1 cellular context compared by ENCODE assay signal in the genomic region with DNA sequence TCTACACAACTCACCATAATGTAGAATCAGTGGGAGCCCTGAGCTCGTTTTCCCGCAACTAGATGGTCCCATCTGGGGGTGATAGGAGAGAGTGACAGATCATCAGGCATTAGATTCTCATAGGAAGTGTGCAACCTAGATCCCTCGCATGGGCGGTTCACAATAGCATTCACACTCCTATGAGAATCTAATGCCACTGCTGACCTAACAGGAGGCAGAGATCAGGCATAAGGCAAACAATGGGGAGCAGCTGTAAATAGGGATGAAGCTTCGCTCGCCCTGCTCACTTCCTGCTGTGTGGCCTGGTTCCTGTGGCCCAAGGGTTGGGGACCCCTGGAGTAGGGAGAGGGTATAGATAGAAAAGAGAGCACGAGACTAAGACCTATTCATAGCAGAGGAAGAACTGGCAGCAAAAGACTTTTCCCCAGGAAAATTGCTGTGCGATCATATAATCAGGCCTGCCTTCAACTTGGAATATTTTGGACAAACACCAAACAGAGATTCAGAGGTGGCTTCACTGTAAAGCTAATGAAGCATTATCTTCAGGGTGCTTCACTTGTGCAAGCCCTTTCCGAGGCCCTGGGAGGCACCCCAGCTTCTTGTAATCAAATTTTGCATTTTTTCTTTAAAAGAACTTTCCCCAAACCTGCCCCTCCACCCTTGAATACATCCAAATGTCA.
TF ChIP-seq lines count a peak whose summit lies in the region.

No MANE protein-coding gene starts in this region.

TF ChIP-seq in HepG2, 621 proteins besides CTCF, POLR2A, EP300 and RAD21 (continued from another document and continues in another):
- TF ChIP-seq, protein P1, sequence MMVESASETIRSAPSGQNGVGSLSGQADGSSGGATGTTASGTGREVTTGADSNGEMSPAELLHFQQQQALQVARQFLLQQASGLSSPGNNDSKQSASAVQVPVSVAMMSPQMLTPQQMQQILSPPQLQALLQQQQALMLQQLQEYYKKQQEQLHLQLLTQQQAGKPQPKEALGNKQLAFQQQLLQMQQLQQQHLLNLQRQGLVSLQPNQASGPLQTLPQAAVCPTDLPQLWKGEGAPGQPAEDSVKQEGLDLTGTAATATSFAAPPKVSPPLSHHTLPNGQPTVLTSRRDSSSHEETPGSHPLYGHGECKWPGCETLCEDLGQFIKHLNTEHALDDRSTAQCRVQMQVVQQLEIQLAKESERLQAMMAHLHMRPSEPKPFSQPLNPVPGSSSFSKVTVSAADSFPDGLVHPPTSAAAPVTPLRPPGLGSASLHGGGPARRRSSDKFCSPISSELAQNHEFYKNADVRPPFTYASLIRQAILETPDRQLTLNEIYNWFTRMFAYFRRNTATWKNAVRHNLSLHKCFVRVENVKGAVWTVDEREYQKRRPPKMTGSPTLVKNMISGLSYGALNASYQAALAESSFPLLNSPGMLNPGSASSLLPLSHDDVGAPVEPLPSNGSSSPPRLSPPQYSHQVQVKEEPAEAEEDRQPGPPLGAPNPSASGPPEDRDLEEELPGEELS (CRISPR knock-in tag; IDR thresholded peaks at IDR 0.05), result peak; percentile 64
- TF ChIP-seq FOXK2 (IDR thresholded peaks at IDR 0.05) (no peak), ZNF274 (CRISPR knock-in tag; IDR thresholded peaks at IDR 0.05) (0 out of 2 replicates have a peak, but pooled peaks have one; percentile 47), RBM22 (optimal IDR thresholded peaks at IDR 0.05; ENCODE audit: low read length) (no peak), U2AF2 (IDR thresholded peaks at IDR 0.05; ENCODE audit: low read depth, low read length) (no peak), ZNF343 (CRISPR knock-in tag; IDR thresholded peaks at IDR 0.05) (no peak), ZNF556 (CRISPR knock-in tag; IDR thresholded peaks at IDR 0.05; ENCODE audit: borderline replicate concordance) (no peak), EEA1 (CRISPR knock-in tag; IDR thresholded peaks at IDR 0.05; ENCODE audit: borderline replicate concordance) (no peak), ZFY (CRISPR knock-in tag; IDR thresholded peaks at IDR 0.05) (peak; percentile 50; the same call in 1 of the 2 replicates), CBX2 (IDR thresholded peaks at IDR 0.05; ENCODE audit: low read depth, low read length) (no peak), CBX2 (CRISPR knock-in tag; IDR thresholded peaks at IDR 0.05; ENCODE audit: low read depth) (no peak), SCMH1 (CRISPR knock-in tag; IDR thresholded peaks at IDR 0.05; ENCODE audit: borderline replicate concordance) (no peak), SSRP1 (CRISPR knock-in tag; IDR thresholded peaks at IDR 0.05) (no peak), ZNF569 (CRISPR knock-in tag; IDR thresholded peaks at IDR 0.05; ENCODE audit: borderline replicate concordance) (no peak), NFYC (CRISPR knock-in tag; IDR thresholded peaks at IDR 0.05) (no peak), ZNF143 (CRISPR knock-in tag; IDR thresholded peaks at IDR 0.05) (no peak), ZNF441 (CRISPR knock-in tag; IDR thresholded peaks at IDR 0.05; ENCODE audit: borderline replicate concordance) (0 out of 2 replicates have a peak, but pooled peaks have one; percentile 25), ARNT (IDR thresholded peaks at IDR 0.05) (no peak), STAG1 (CRISPR knock-in tag; IDR thresholded peaks at IDR 0.05) (no peak), NR2F6 (IDR thresholded peaks at IDR 0.05) (no peak), NR2F6 (CRISPR knock-in tag; IDR thresholded peaks at IDR 0.05) (peak; percentile 63), TP53 (CRISPR knock-in tag; conservative IDR thresholded peaks at IDR 0.05) (no peak), HOXD1 (CRISPR knock-in tag; IDR thresholded peaks at IDR 0.05) (no peak), SNAI1 (CRISPR knock-in tag; IDR thresholded peaks at IDR 0.05; ENCODE audit: borderline replicate concordance) (no peak), ZKSCAN5 (CRISPR knock-in tag; IDR thresholded peaks at IDR 0.05) (no peak), TEAD3 (CRISPR knock-in tag; optimal IDR thresholded peaks at IDR 0.05; ENCODE audit: borderline replicate concordance) (peak; percentile 74), ZNF598 (CRISPR knock-in tag; IDR thresholded peaks at IDR 0.05; ENCODE audit: borderline replicate concordance) (0 out of 2 replicates have a peak, but pooled peaks have one; percentile 55), ZNF24 (IDR thresholded peaks at IDR 0.05) (no peak), ZFP41 (CRISPR knock-in tag; IDR thresholded peaks at IDR 0.05; ENCODE audit: borderline replicate concordance) (0 out of 2 replicates have a peak, but pooled peaks have one; percentile 39), TBP (CRISPR knock-in tag; IDR thresholded peaks at IDR 0.05) (no peak), IKZF1 (IDR thresholded peaks at IDR 0.05) (no peak), ZSCAN22 (CRISPR knock-in tag; IDR thresholded peaks at IDR 0.05) (no peak), MTA3 (CRISPR knock-in tag; IDR thresholded peaks at IDR 0.05) (no peak), CC2D1A (CRISPR knock-in tag; IDR thresholded peaks at IDR 0.05) (no peak), SMAD1 (CRISPR knock-in tag; IDR thresholded peaks at IDR 0.05; ENCODE audit: borderline replicate concordance, low read depth) (peak; percentile 42; the same call in 1 of the 2 replicates), ZNF777 (CRISPR knock-in tag; IDR thresholded peaks at IDR 0.05) (no peak), RXRB (CRISPR knock-in tag; IDR thresholded peaks at IDR 0.05; ENCODE audit: borderline replicate concordance) (peak; percentile 53; the same call in 1 of the 2 replicates), GABPB1 (CRISPR knock-in tag; IDR thresholded peaks at IDR 0.05) (peak; percentile 58), TAF15 (IDR thresholded peaks at IDR 0.05; ENCODE audit: low read depth, low read length, poor library complexity, severe bottlenecking) (no peak), HNRNPUL1 (IDR thresholded peaks at IDR 0.05; ENCODE audit: low read depth, low read length) (no peak), ZNF432 (CRISPR knock-in tag; IDR thresholded peaks at IDR 0.05; ENCODE audit: borderline replicate concordance) (no peak), ZNF782 (CRISPR knock-in tag; IDR thresholded peaks at IDR 0.05; ENCODE audit: borderline replicate concordance) (no peak), BRD4 (CRISPR knock-in tag; IDR thresholded peaks at IDR 0.05) (peak; percentile 78)
- TF ChIP-seq, protein P2, sequence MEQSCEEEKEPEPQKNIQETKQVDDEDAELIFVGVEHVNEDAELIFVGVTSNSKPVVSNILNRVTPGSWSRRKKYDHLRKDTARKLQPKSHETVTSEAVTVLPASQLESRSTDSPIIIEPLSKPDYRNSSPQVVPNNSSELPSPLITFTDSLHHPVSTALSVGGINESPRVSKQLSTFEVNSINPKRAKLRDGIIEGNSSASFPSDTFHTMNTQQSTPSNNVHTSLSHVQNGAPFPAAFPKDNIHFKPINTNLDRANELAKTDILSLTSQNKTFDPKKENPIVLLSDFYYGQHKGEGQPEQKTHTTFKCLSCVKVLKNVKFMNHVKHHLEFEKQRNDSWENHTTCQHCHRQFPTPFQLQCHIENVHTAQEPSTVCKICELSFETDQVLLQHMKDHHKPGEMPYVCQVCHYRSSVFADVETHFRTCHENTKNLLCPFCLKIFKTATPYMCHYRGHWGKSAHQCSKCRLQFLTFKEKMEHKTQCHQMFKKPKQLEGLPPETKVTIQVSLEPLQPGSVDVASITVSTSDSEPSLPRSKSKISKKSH (CRISPR knock-in tag; IDR thresholded peaks at IDR 0.05; ENCODE audit: borderline replicate concordance), result no peak
- TF ChIP-seq, protein P3, sequence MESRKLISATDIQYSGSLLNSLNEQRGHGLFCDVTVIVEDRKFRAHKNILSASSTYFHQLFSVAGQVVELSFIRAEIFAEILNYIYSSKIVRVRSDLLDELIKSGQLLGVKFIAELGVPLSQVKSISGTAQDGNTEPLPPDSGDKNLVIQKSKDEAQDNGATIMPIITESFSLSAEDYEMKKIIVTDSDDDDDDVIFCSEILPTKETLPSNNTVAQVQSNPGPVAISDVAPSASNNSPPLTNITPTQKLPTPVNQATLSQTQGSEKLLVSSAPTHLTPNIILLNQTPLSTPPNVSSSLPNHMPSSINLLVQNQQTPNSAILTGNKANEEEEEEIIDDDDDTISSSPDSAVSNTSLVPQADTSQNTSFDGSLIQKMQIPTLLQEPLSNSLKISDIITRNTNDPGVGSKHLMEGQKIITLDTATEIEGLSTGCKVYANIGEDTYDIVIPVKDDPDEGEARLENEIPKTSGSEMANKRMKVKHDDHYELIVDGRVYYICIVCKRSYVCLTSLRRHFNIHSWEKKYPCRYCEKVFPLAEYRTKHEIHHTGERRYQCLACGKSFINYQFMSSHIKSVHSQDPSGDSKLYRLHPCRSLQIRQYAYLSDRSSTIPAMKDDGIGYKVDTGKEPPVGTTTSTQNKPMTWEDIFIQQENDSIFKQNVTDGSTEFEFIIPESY (CRISPR knock-in tag; IDR thresholded peaks at IDR 0.05), result no peak
- TF ChIP-seq, protein P4, sequence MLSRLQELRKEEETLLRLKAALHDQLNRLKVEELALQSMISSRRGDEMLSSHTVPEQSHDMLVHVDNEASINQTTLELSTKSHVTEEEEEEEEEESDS (CRISPR knock-in tag; IDR thresholded peaks at IDR 0.05; ENCODE audit: borderline replicate concordance), result no peak
- TF ChIP-seq, protein P5, sequence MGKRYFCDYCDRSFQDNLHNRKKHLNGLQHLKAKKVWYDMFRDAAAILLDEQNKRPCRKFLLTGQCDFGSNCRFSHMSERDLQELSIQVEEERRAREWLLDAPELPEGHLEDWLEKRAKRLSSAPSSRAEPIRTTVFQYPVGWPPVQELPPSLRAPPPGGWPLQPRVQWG (CRISPR knock-in tag; IDR thresholded peaks at IDR 0.05; ENCODE audit: borderline replicate concordance, low read depth), result no peak
- TF ChIP-seq, protein P6, sequence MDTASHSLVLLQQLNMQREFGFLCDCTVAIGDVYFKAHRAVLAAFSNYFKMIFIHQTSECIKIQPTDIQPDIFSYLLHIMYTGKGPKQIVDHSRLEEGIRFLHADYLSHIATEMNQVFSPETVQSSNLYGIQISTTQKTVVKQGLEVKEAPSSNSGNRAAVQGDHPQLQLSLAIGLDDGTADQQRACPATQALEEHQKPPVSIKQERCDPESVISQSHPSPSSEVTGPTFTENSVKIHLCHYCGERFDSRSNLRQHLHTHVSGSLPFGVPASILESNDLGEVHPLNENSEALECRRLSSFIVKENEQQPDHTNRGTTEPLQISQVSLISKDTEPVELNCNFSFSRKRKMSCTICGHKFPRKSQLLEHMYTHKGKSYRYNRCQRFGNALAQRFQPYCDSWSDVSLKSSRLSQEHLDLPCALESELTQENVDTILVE (CRISPR knock-in tag; IDR thresholded peaks at IDR 0.05), result no peak
- TF ChIP-seq, protein P7, sequence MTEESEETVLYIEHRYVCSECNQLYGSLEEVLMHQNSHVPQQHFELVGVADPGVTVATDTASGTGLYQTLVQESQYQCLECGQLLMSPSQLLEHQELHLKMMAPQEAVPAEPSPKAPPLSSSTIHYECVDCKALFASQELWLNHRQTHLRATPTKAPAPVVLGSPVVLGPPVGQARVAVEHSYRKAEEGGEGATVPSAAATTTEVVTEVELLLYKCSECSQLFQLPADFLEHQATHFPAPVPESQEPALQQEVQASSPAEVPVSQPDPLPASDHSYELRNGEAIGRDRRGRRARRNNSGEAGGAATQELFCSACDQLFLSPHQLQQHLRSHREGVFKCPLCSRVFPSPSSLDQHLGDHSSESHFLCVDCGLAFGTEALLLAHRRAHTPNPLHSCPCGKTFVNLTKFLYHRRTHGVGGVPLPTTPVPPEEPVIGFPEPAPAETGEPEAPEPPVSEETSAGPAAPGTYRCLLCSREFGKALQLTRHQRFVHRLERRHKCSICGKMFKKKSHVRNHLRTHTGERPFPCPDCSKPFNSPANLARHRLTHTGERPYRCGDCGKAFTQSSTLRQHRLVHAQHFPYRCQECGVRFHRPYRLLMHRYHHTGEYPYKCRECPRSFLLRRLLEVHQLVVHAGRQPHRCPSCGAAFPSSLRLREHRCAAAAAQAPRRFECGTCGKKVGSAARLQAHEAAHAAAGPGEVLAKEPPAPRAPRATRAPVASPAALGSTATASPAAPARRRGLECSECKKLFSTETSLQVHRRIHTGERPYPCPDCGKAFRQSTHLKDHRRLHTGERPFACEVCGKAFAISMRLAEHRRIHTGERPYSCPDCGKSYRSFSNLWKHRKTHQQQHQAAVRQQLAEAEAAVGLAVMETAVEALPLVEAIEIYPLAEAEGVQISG (CRISPR knock-in tag; IDR thresholded peaks at IDR 0.05), result 0 out of 2 replicates have a peak, but pooled peaks have one; percentile 5
- TF ChIP-seq, protein P8, sequence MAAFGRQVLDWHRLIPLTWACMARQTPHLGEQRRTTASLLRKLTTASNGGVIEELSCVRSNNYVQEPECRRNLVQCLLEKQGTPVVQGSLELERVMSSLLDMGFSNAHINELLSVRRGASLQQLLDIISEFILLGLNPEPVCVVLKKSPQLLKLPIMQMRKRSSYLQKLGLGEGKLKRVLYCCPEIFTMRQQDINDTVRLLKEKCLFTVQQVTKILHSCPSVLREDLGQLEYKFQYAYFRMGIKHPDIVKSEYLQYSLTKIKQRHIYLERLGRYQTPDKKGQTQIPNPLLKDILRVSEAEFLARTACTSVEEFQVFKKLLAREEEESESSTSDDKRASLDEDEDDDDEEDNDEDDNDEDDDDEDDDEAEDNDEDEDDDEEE (CRISPR knock-in tag; IDR thresholded peaks at IDR 0.05), result no peak
- TF ChIP-seq, protein P9, sequence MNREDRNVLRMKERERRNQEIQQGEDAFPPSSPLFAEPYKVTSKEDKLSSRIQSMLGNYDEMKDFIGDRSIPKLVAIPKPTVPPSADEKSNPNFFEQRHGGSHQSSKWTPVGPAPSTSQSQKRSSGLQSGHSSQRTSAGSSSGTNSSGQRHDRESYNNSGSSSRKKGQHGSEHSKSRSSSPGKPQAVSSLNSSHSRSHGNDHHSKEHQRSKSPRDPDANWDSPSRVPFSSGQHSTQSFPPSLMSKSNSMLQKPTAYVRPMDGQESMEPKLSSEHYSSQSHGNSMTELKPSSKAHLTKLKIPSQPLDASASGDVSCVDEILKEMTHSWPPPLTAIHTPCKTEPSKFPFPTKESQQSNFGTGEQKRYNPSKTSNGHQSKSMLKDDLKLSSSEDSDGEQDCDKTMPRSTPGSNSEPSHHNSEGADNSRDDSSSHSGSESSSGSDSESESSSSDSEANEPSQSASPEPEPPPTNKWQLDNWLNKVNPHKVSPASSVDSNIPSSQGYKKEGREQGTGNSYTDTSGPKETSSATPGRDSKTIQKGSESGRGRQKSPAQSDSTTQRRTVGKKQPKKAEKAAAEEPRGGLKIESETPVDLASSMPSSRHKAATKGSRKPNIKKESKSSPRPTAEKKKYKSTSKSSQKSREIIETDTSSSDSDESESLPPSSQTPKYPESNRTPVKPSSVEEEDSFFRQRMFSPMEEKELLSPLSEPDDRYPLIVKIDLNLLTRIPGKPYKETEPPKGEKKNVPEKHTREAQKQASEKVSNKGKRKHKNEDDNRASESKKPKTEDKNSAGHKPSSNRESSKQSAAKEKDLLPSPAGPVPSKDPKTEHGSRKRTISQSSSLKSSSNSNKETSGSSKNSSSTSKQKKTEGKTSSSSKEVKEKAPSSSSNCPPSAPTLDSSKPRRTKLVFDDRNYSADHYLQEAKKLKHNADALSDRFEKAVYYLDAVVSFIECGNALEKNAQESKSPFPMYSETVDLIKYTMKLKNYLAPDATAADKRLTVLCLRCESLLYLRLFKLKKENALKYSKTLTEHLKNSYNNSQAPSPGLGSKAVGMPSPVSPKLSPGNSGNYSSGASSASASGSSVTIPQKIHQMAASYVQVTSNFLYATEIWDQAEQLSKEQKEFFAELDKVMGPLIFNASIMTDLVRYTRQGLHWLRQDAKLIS (CRISPR knock-in tag; IDR thresholded peaks at IDR 0.05), result no peak
